ENCODE assay signal across 12 cellular contexts in genomic region chr6:5665173-5665572, GRCh38.
DNase-seq lines count a peak whose midpoint lies in the region; ATAC-seq and TF ChIP-seq lines count a peak whose summit lies in the region.
"Had no signal": no experiment of that assay in that cellular context is flagged by ENCODE, and none has a peak within 500 bp of the region (broad histone marks: within the 10 kb centered on the region; RNA-seq: fewer than 3 reads in every experiment).

No MANE protein-coding gene starts in this region.

- DNase-seq in stimulated activated CD4-positive, alpha-beta T cell treated with anti-CD3 and anti-CD28 coated beads, Interleukin-15, amount 100 ng/mL, for 24 hours, result peak; percentile 22
- no peak for DNase-seq in stimulated activated CD4-positive, alpha-beta T cell treated with anti-CD3 and anti-CD28 coated beads, Interleukin-12 subunit alpha, Interleukin-12 subunit beta, amount 100 ng/mL, for 4 hours
- DNase-seq in RPMI8226 (peak; percentile 84), type B pancreatic cell (ENCODE audit: extremely low spot score, unreplicated experiment) (peak; percentile 43), left colon (no peak), SIG-M5 (lab: John Stamatoyannopoulos, UW) (no peak), SIG-M5 treated with dmso at 0.1 percent for 504 hours (lab: John Stamatoyannopoulos, UW; ENCODE audit: unreplicated experiment) (no peak)
- DNase-seq in activated naive CD8-positive, alpha-beta T cell treated with anti-CD3 and anti-CD28 coated beads for 36 hours, result peak; percentile 16
- DNase-seq: dorsolateral prefrontal cortex, left cardiac atrium, NCI-H1105 treated with DMSO at 0.1 percent for 48 hours, T1000 had no signal

- peaks cover 53% of the 10 kb centered on the region for H3K4me1 Mint-ChIP-seq in activated naive CD8-positive, alpha-beta T cell treated with anti-CD3 and anti-CD28 coated beads for 36 hours
- H3K4me1 Mint-ChIP-seq in type B pancreatic cell (ENCODE audit: unreplicated experiment), result peaks cover 5% of the 10 kb centered on the region

- H3K4me3 Mint-ChIP-seq in activated naive CD8-positive, alpha-beta T cell treated with anti-CD3 and anti-CD28 coated beads for 36 hours, result peak overlapping the region; percentile 35
- no peak overlapping the region for H3K4me3 Mint-ChIP-seq in type B pancreatic cell

- ATAC-seq in left colon, result no peak
- ATAC-seq: left cardiac atrium had no signal

- H3K27me3 Mint-ChIP-seq in activated naive CD8-positive, alpha-beta T cell treated with anti-CD3 and anti-CD28 coated beads for 36 hours, result no peaks in the 10 kb centered on the region
- no peaks in the 10 kb centered on the region for H3K27me3 Mint-ChIP-seq in type B pancreatic cell

- peaks cover 3% of the 10 kb centered on the region for H3K9me3 Mint-ChIP-seq in activated naive CD8-positive, alpha-beta T cell treated with anti-CD3 and anti-CD28 coated beads for 36 hours
- H3K9me3 Mint-ChIP-seq in type B pancreatic cell, result no peaks in the 10 kb centered on the region

- H3K27ac Mint-ChIP-seq in activated naive CD8-positive, alpha-beta T cell treated with anti-CD3 and anti-CD28 coated beads for 36 hours, result peak overlapping the region; percentile 85
- no peak overlapping the region for H3K27ac Mint-ChIP-seq in type B pancreatic cell

- no peak for TF ChIP-seq CTCF in type B pancreatic cell (conservative IDR thresholded peaks at IDR 0.05)

- intact Hi-C loops in left colon (cut with DNase I, micrococcal nuclease), result no loop called here

- peaks cover 13% of the 10 kb centered on the region for H3K36me3 Mint-ChIP-seq in activated naive CD8-positive, alpha-beta T cell treated with anti-CD3 and anti-CD28 coated beads for 36 hours
- H3K36me3 Mint-ChIP-seq in type B pancreatic cell, result peaks cover 4% of the 10 kb centered on the region

Comparison
In these comparisons a context has a peak if more than half of its experiments do, and no peak if none do; other contexts are left out.
1. DNase-seq: peak in stimulated activated CD4-positive, alpha-beta T cell treated with anti-CD3 and anti-CD28 coated beads, Interleukin-15, amount 100 ng/mL, for 24 hours (single experiment), RPMI8226 (single experiment), activated naive CD8-positive, alpha-beta T cell treated with anti-CD3 and anti-CD28 coated beads for 36 hours (single experiment) and type B pancreatic cell (single experiment); none in stimulated activated CD4-positive, alpha-beta T cell treated with anti-CD3 and anti-CD28 coated beads, Interleukin-12 subunit alpha, Interleukin-12 subunit beta, amount 100 ng/mL, for 4 hours (single experiment), left colon (0 of 2), SIG-M5 (single experiment) and SIG-M5 treated with dmso at 0.1 percent for 504 hours (single experiment).